ENCODE assay signal across 1 cellular context in genomic region chr1:160767417-160768294, GRCh38.
TF ChIP-seq lines count a peak whose summit lies in the region.

No MANE protein-coding gene starts in this region.

TF ChIP-seq in GM23338, 12 proteins besides CTCF, POLR2A, EP300 and RAD21 (continued from another document):
- TF ChIP-seq, protein P1, sequence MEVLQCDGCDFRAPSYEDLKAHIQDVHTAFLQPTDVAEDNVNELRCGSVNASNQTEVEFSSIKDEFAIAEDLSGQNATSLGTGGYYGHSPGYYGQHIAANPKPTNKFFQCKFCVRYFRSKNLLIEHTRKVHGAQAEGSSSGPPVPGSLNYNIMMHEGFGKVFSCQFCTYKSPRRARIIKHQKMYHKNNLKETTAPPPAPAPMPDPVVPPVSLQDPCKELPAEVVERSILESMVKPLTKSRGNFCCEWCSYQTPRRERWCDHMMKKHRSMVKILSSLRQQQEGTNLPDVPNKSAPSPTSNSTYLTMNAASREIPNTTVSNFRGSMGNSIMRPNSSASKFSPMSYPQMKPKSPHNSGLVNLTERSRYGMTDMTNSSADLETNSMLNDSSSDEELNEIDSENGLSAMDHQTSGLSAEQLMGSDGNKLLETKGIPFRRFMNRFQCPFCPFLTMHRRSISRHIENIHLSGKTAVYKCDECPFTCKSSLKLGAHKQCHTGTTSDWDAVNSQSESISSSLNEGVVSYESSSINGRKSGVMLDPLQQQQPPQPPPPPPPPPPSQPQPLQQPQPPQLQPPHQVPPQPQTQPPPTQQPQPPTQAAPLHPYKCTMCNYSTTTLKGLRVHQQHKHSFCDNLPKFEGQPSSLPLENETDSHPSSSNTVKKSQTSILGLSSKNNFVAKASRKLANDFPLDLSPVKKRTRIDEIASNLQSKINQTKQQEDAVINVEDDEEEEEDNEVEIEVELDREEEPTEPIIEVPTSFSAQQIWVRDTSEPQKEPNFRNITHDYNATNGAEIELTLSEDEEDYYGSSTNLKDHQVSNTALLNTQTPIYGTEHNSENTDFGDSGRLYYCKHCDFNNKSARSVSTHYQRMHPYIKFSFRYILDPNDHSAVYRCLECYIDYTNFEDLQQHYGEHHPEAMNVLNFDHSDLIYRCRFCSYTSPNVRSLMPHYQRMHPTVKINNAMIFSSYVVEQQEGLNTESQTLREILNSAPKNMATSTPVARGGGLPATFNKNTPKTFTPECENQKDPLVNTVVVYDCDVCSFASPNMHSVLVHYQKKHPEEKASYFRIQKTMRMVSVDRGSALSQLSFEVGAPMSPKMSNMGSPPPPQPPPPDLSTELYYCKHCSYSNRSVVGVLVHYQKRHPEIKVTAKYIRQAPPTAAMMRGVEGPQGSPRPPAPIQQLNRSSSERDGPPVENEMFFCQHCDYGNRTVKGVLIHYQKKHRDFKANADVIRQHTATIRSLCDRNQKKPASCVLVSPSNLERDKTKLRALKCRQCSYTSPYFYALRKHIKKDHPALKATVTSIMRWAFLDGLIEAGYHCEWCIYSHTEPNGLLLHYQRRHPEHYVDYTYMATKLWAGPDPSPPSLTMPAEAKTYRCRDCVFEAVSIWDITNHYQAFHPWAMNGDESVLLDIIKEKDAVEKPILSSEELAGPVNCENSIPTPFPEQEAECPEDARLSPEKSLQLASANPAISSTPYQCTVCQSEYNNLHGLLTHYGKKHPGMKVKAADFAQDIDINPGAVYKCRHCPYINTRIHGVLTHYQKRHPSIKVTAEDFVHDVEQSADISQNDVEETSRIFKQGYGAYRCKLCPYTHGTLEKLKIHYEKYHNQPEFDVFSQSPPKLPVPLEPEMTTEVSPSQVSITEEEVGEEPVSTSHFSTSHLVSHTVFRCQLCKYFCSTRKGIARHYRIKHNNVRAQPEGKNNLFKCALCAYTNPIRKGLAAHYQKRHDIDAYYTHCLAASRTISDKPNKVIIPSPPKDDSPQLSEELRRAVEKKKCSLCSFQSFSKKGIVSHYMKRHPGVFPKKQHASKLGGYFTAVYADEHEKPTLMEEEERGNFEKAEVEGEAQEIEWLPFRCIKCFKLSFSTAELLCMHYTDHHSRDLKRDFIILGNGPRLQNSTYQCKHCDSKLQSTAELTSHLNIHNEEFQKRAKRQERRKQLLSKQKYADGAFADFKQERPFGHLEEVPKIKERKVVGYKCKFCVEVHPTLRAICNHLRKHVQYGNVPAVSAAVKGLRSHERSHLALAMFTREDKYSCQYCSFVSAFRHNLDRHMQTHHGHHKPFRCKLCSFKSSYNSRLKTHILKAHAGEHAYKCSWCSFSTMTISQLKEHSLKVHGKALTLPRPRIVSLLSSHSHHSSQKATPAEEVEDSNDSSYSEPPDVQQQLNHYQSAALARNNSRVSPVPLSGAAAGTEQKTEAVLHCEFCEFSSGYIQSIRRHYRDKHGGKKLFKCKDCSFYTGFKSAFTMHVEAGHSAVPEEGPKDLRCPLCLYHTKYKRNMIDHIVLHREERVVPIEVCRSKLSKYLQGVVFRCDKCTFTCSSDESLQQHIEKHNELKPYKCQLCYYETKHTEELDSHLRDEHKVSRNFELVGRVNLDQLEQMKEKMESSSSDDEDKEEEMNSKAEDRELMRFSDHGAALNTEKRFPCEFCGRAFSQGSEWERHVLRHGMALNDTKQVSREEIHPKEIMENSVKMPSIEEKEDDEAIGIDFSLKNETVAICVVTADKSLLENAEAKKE (CRISPR knock-in tag; IDR thresholded peaks at IDR 0.05): no peak
- TF ChIP-seq, protein P2, sequence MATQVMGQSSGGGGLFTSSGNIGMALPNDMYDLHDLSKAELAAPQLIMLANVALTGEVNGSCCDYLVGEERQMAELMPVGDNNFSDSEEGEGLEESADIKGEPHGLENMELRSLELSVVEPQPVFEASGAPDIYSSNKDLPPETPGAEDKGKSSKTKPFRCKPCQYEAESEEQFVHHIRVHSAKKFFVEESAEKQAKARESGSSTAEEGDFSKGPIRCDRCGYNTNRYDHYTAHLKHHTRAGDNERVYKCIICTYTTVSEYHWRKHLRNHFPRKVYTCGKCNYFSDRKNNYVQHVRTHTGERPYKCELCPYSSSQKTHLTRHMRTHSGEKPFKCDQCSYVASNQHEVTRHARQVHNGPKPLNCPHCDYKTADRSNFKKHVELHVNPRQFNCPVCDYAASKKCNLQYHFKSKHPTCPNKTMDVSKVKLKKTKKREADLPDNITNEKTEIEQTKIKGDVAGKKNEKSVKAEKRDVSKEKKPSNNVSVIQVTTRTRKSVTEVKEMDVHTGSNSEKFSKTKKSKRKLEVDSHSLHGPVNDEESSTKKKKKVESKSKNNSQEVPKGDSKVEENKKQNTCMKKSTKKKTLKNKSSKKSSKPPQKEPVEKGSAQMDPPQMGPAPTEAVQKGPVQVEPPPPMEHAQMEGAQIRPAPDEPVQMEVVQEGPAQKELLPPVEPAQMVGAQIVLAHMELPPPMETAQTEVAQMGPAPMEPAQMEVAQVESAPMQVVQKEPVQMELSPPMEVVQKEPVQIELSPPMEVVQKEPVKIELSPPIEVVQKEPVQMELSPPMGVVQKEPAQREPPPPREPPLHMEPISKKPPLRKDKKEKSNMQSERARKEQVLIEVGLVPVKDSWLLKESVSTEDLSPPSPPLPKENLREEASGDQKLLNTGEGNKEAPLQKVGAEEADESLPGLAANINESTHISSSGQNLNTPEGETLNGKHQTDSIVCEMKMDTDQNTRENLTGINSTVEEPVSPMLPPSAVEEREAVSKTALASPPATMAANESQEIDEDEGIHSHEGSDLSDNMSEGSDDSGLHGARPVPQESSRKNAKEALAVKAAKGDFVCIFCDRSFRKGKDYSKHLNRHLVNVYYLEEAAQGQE (IDR thresholded peaks at IDR 0.05; ENCODE audit: unreplicated experiment): no peak
- TF ChIP-seq ZNF114 (CRISPR knock-in tag; IDR thresholded peaks at IDR 0.05) (no peak), STAT1 (IDR thresholded peaks at IDR 0.05; ENCODE audit: unreplicated experiment) (no peak)
